ENCODE assay signal across 9 cellular contexts in the genomic region with DNA sequence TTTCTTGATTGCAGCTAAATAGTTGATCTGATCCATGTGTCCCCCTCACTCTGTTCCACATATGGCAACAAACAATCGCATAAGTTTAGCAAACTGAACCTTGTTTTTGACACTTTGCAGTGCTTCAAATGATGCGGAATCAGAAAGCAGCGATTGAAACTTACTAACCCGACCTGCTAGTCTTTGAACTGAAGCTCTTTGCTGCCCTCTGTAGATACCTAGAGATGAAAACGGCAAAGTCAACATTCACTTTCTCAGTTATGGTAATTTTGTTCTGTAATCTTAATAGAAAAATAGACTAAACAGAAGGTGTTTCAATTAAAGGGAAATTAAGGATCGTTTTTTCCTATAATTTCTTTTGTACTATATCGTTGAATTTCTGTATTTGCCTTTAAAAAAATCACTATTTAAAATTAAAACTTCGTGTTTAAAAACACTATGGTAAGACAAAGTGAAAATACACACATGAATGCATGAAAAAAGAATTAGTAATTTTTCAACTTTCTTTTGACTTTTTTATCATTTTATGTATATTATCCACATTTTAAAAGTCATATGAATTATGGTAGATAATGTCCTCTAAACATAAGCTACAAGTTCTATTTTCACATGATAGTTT.
DNase-seq lines count a peak whose midpoint lies in the region; ATAC-seq and TF ChIP-seq lines count a peak whose summit lies in the region.
"Had no signal": no experiment of that assay in that cellular context is flagged by ENCODE, and none has a peak within 500 bp of the region (broad histone marks: within the 10 kb centered on the region; RNA-seq: fewer than 3 reads in every experiment).

No MANE protein-coding gene starts in this region.

- H3K9me3 ChIP-seq in MM.1S (replicated peaks; ENCODE audit: insufficient read depth, low read length), result no peaks in the 10 kb centered on the region
- no peaks in the 10 kb centered on the region for H3K9me3 ChIP-seq in prostate gland

- no peak overlapping the region for H3K4me3 Mint-ChIP-seq in stimulated activated effector memory CD8-positive, alpha-beta T cell treated with anti-CD3 and anti-CD28 coated beads, Interleukin-12 subunit alpha, Interleukin-12 subunit beta, amount 100 ng/mL, for 72 hours
- H3K4me3 Mint-ChIP-seq: B cell had no signal

- DNase-seq in NCI-H1436 (lab: John Stamatoyannopoulos, UW), result peak; percentile 26
- no peak for DNase-seq in NCI-H1436 treated with DMSO at 0.1 percent for 48 hours (lab: John Stamatoyannopoulos, UW)
- peak; percentile 58 for DNase-seq in MM.1S
- DNase-seq in SHP77 treated with DMSO at 0.1 percent for 48 hours (lab: John Stamatoyannopoulos, UW), result peak; percentile 27
- DNase-seq in fibroblast of pulmonary artery (ENCODE audit: low read depth), result peak; percentile 64
- DNase-seq in prostate gland (ENCODE audit: low spot score), result peak; percentile 7
- DNase-seq in stimulated activated effector memory CD8-positive, alpha-beta T cell treated with anti-CD3 and anti-CD28 coated beads, Interleukin-12 subunit alpha, Interleukin-12 subunit beta, amount 100 ng/mL, for 72 hours (ENCODE audit: low spot score in 2 of 2), result no peak

- no peaks in the 10 kb centered on the region for H3K27me3 ChIP-seq in MM.1S (replicated peaks; ENCODE audit: insufficient read depth, low read length)
- H3K27me3 ChIP-seq in prostate gland (replicated peaks; ENCODE audit: insufficient read depth), result no peaks in the 10 kb centered on the region

- 11% methylated on average over 8 of the region's 8 CpGs for WGBS in prostate gland

- TF ChIP-seq CTCF in MM.1S (IDR thresholded peaks at IDR 0.05; ENCODE audit: low read length) (peak; percentile 68), fibroblast of pulmonary artery (IDR thresholded peaks at IDR 0.05; ENCODE audit: low read length, missing control alignments) (peak; percentile 73), prostate gland (IDR thresholded peaks at IDR 0.05) (peak in 3 of 4 experiments; percentile 21 to 55 (median 50))

- H2AFZ ChIP-seq in MM.1S (ENCODE audit: low read length), result no peak overlapping the region

- H3K9ac ChIP-seq in MM.1S (ENCODE audit: low read length), result no peak overlapping the region

- H3F3A ChIP-seq in MM.1S (ENCODE audit: insufficient read depth, low read length), result no peaks in the 10 kb centered on the region

- H4K20me1 ChIP-seq in MM.1S (ENCODE audit: insufficient read depth, low read length), result no peaks in the 10 kb centered on the region

- H3K36me3 ChIP-seq in MM.1S (replicated peaks; ENCODE audit: insufficient read depth, low read length) (no peaks in the 10 kb centered on the region), prostate gland (no peaks in the 10 kb centered on the region)

- H3K27ac Mint-ChIP-seq in stimulated activated effector memory CD8-positive, alpha-beta T cell treated with anti-CD3 and anti-CD28 coated beads, Interleukin-12 subunit alpha, Interleukin-12 subunit beta, amount 100 ng/mL, for 72 hours, result no peak overlapping the region
- H3K27ac Mint-ChIP-seq: B cell had no signal

- H3K4me3 ChIP-seq in MM.1S (ENCODE audit: low read length), result no peak overlapping the region
- no peak overlapping the region for H3K4me3 ChIP-seq in fibroblast of pulmonary artery (replicated peaks; ENCODE audit: low read depth, low read length)
- H3K4me3 ChIP-seq in prostate gland, result no peak overlapping the region

- intact Hi-C loops in prostate gland (cut with DNase I), result loop anchor here (5.0 to 10.0 kb wide), 2 partner anchors 665 to 1042 kb away; no protein-coding TSS in a partner anchor

- H3K27ac ChIP-seq in MM.1S (ENCODE audit: low read length), result no peak overlapping the region
- no peak overlapping the region for H3K27ac ChIP-seq in prostate gland

- no peaks in the 10 kb centered on the region for H3K4me1 Mint-ChIP-seq in stimulated activated effector memory CD8-positive, alpha-beta T cell treated with anti-CD3 and anti-CD28 coated beads, Interleukin-12 subunit alpha, Interleukin-12 subunit beta, amount 100 ng/mL, for 72 hours
- H3K4me1 Mint-ChIP-seq: B cell had no signal

- no peaks in the 10 kb centered on the region for H3K79me2 ChIP-seq in MM.1S (ENCODE audit: low read length)

- ATAC-seq in stimulated activated effector memory CD8-positive, alpha-beta T cell treated with anti-CD3 and anti-CD28 coated beads, Interleukin-12 subunit alpha, Interleukin-12 subunit beta, amount 100 ng/mL, for 72 hours, result no peak
- ATAC-seq in GM19467 (IDR thresholded peaks at IDR 0.05; ENCODE audit: unreplicated experiment), result no peak

- no peak overlapping the region for H3K4me2 ChIP-seq in MM.1S (ENCODE audit: low read depth, low read length)

- H3K4me1 ChIP-seq in MM.1S (ENCODE audit: low read length) (no peaks in the 10 kb centered on the region), prostate gland (replicated peaks) (no peaks in the 10 kb centered on the region)

- H3K9me3 Mint-ChIP-seq in stimulated activated effector memory CD8-positive, alpha-beta T cell treated with anti-CD3 and anti-CD28 coated beads, Interleukin-12 subunit alpha, Interleukin-12 subunit beta, amount 100 ng/mL, for 72 hours, result peaks cover 6% of the 10 kb centered on the region

- H3K9me2 ChIP-seq in MM.1S (replicated peaks; ENCODE audit: insufficient read depth, low read length), result no peaks in the 10 kb centered on the region

- TF ChIP-seq POLR2A in prostate gland (IDR thresholded peaks at IDR 0.05), result no peak

- no peaks in the 10 kb centered on the region for H3K36me3 Mint-ChIP-seq in stimulated activated effector memory CD8-positive, alpha-beta T cell treated with anti-CD3 and anti-CD28 coated beads, Interleukin-12 subunit alpha, Interleukin-12 subunit beta, amount 100 ng/mL, for 72 hours

Comparison
In these comparisons a context has a peak if more than half of its experiments do, and no peak if none do; other contexts are left out.
1. DNase-seq: peak in NCI-H1436 (single experiment), MM.1S (single experiment), SHP77 treated with DMSO at 0.1 percent for 48 hours (single experiment), fibroblast of pulmonary artery (single experiment) and prostate gland (single experiment); none in NCI-H1436 treated with DMSO at 0.1 percent for 48 hours (single experiment) and stimulated activated effector memory CD8-positive, alpha-beta T cell treated with anti-CD3 and anti-CD28 coated beads, Interleukin-12 subunit alpha, Interleukin-12 subunit beta, amount 100 ng/mL, for 72 hours (0 of 2).
2. Peak in every context shown above with its lines, with median percentiles within 50 percentile points of each other: CTCF ChIP-seq.